In the genomic region with DNA sequence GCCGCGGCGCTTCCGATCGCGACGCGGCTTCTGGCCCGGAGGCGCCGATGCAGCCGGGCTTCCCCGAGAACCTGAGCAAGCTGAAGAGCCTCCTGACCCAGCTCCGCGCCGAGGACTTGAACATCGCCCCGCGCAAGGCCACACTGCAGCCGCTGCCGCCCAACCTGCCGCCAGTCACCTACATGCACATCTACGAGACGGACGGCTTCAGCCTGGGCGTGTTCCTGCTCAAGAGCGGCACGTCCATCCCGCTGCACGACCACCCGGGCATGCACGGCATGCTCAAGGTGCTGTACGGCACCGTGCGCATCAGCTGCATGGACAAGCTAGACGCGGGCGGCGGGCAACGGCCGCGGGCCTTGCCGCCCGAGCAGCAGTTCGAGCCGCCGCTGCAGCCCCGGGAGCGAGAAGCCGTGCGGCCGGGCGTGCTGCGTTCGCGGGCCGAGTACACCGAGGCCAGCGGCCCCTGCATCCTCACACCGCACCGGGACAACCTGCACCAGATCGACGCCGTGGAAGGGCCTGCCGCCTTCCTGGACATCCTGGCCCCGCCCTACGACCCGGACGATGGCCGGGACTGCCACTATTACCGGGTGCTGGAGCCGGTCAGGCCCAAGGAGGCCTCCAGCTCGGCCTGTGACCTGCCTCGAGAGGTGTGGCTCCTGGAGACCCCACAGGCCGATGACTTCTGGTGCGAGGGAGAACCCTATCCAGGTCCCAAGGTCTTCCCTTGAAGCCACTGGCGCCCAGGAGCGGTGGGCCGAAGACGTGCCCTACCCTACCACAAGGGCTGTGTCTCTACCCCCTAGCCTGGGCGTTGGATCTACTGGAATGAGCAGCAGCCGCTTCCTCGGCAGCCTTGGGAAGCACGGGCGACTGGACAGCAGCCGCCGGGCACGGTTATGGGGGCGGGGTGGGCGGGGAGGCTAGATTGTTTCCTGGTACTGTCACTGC, we compare ENCODE assay signal across 8 cellular contexts. TPM values are rescaled to one million over a fixed set of nuclear protein-coding genes. Genes with fewer than 3 reads are reported as not detected.
DNase-seq lines count a peak whose midpoint lies in the region; ATAC-seq and TF ChIP-seq lines count a peak whose summit lies in the region.

No MANE protein-coding gene starts in this region.

- peak overlapping the region; percentile 69; the same call in 1 of the 2 replicates for H2AFZ ChIP-seq in Karpas-422 (ENCODE audit: low read length)

- peaks cover 50% of the 10 kb centered on the region for H4K20me1 ChIP-seq in Karpas-422 (ENCODE audit: insufficient read depth, low read depth, low read length)

- peaks cover 18% of the 10 kb centered on the region for H3K79me2 ChIP-seq in Karpas-422 (ENCODE audit: low read length)

- ATAC-seq in GM21737 (IDR thresholded peaks at IDR 0.05; ENCODE audit: unreplicated experiment) = peak; percentile 5

- H3K36me3 Mint-ChIP-seq in activated T-helper 1 cell treated with anti-CD3 and anti-CD28 coated beads, Interleukin-12 subunit alpha, Interleukin-12 subunit beta, Interleukin-2, Interleukin-4 antibody, amounts not matched to agents 30 ng/mL and 10 ng/mL and 1 ng/mL, durations not matched to agents 14 hours and 24 hours and 36 hours (ENCODE audit: low read depth) = peaks cover 39% of the 10 kb centered on the region

- intact Hi-C loops in activated T-helper 1 cell treated with anti-CD3 and anti-CD28 coated beads, Interleukin-12 subunit alpha, Interleukin-12 subunit beta, Interleukin-2, Interleukin-4 antibody, amounts not matched to agents 30 ng/mL and 10 ng/mL and 1 ng/mL, durations not matched to agents 14 hours and 24 hours and 36 hours (cut with micrococcal nuclease) = loop anchor here (1.0 kb wide), 1 partner anchor 195 kb away; no protein-coding TSS in a partner anchor

- H3K27ac Mint-ChIP-seq in activated T-helper 1 cell treated with anti-CD3 and anti-CD28 coated beads, Interleukin-12 subunit alpha, Interleukin-12 subunit beta, Interleukin-2, Interleukin-4 antibody, amounts not matched to agents 30 ng/mL and 10 ng/mL and 1 ng/mL, durations not matched to agents 14 hours and 24 hours and 36 hours = peak overlapping the region; percentile 84

- peak overlapping the region; percentile 90 for H3K4me3 Mint-ChIP-seq in activated T-helper 1 cell treated with anti-CD3 and anti-CD28 coated beads, Interleukin-12 subunit alpha, Interleukin-12 subunit beta, Interleukin-2, Interleukin-4 antibody, amounts not matched to agents 30 ng/mL and 10 ng/mL and 1 ng/mL, durations not matched to agents 14 hours and 24 hours and 36 hours

- H3K4me1 Mint-ChIP-seq in activated T-helper 1 cell treated with anti-CD3 and anti-CD28 coated beads, Interleukin-12 subunit alpha, Interleukin-12 subunit beta, Interleukin-2, Interleukin-4 antibody, amounts not matched to agents 30 ng/mL and 10 ng/mL and 1 ng/mL, durations not matched to agents 14 hours and 24 hours and 36 hours (ENCODE audit: low read depth) = peaks cover 49% of the 10 kb centered on the region

- peaks cover 30% of the 10 kb centered on the region for H3K4me1 ChIP-seq in Karpas-422 (ENCODE audit: low read length)
- H3K4me1 ChIP-seq in neutrophil (ENCODE audit: control insufficient read depth in 1 of 2, insufficient read depth in 1 of 2, low read depth in 1 of 2, low read length in 1 of 2) = peaks cover 17 to 20% of the 10 kb centered on the region in 2 experiments

- H3K4me3 ChIP-seq in GM08714 (ENCODE audit: low read length) (peak overlapping the region; percentile 83), Karpas-422 (ENCODE audit: low read length) (peak overlapping the region; percentile 97), foreskin fibroblast (ENCODE audit: low read depth in 1 of 2, low read length in 2 of 2) (peak overlapping the region; percentile 72 to 92), neutrophil (ENCODE audit: low read depth in 1 of 2, low read length in 1 of 2) (peak overlapping the region; percentile 88 to 95)

- DNase-seq in Karpas-422 = peak; percentile 81
- peak; percentile 62 for DNase-seq in activated T-helper 1 cell treated with anti-CD3 and anti-CD28 coated beads, Interleukin-12 subunit alpha, Interleukin-12 subunit beta, Interleukin-2, Interleukin-4 antibody, amounts not matched to agents 30 ng/mL and 10 ng/mL and 1 ng/mL, durations not matched to agents 14 hours and 24 hours and 36 hours (ENCODE audit: low spot score)
- DNase-seq in foreskin fibroblast = peak in 1 of 2 donors; percentile 70
- no peak for DNase-seq in NCI-H1436 (lab: John Stamatoyannopoulos, UW)
- DNase-seq in GDM1 (lab: John Stamatoyannopoulos, UW) = no peak

- no peaks in the 10 kb centered on the region for H3K27me3 ChIP-seq in Karpas-422 (ENCODE audit: low read length)
- H3K27me3 ChIP-seq in neutrophil = peaks cover 20% of the 10 kb centered on the region

- H3K27ac ChIP-seq in Karpas-422 (ENCODE audit: low read length) (peak overlapping the region; percentile 53; the same call in 1 of the 2 replicates), neutrophil (peak overlapping the region; percentile 86)

- peak overlapping the region; percentile 96 for H3K4me2 ChIP-seq in Karpas-422 (ENCODE audit: low read depth, low read length, poor library complexity, severe bottlenecking)

- no peaks in the 10 kb centered on the region for H3K9me3 Mint-ChIP-seq in activated T-helper 1 cell treated with anti-CD3 and anti-CD28 coated beads, Interleukin-12 subunit alpha, Interleukin-12 subunit beta, Interleukin-2, Interleukin-4 antibody, amounts not matched to agents 30 ng/mL and 10 ng/mL and 1 ng/mL, durations not matched to agents 14 hours and 24 hours and 36 hours

- H3K9me2 ChIP-seq in Karpas-422 (replicated peaks; ENCODE audit: insufficient read depth, low read length) = no peaks in the 10 kb centered on the region

- H3K36me3 ChIP-seq in Karpas-422 (ENCODE audit: insufficient read depth, low read length) (peaks cover 26% of the 10 kb centered on the region), neutrophil (peaks cover 8% of the 10 kb centered on the region)

- peak overlapping the region; percentile 86 for H3K9ac ChIP-seq in Karpas-422 (ENCODE audit: low read length)

- TF ChIP-seq CTCF in foreskin fibroblast (IDR thresholded peaks at IDR 0.05; ENCODE audit: low read depth, low read length) (no peak), neutrophil (IDR thresholded peaks at IDR 0.05) (no peak)

- H3K9me3 ChIP-seq in Karpas-422 (ENCODE audit: low read length) (no peaks in the 10 kb centered on the region), neutrophil (no peaks in the 10 kb centered on the region)

- peaks cover 3% of the 10 kb centered on the region for H3K27me3 Mint-ChIP-seq in activated T-helper 1 cell treated with anti-CD3 and anti-CD28 coated beads, Interleukin-12 subunit alpha, Interleukin-12 subunit beta, Interleukin-2, Interleukin-4 antibody, amounts not matched to agents 30 ng/mL and 10 ng/mL and 1 ng/mL, durations not matched to agents 14 hours and 24 hours and 36 hours (ENCODE audit: insufficient read depth)

RNA-seq across cellular contexts. Expression of gene ADO, which starts 0.9 kb away (rescaled TPM):
- total RNA-seq in Karpas-422 (2014; rRNA removed; shearing (Covaris generic); ENCODE audit: low replicate concordance) = 16.4 and 16.5 TPM in 2 replicates
- total RNA-seq in activated T-helper 1 cell treated with anti-CD3 and anti-CD28 coated beads, Interleukin-12 subunit alpha, Interleukin-12 subunit beta, Interleukin-2, Interleukin-4 antibody, amounts not matched to agents 30 ng/mL and 10 ng/mL and 1 ng/mL, durations not matched to agents 14 hours and 24 hours and 36 hours = 52.3 and 55.8 TPM in 2 replicates

RNA-seq across cellular contexts. Expression of gene EGR2, which starts 10.8 kb away (rescaled TPM):
- 0.41 TPM in 1 of 2 replicates, not detected in the other for total RNA-seq in Karpas-422 (2014; rRNA removed; shearing (Covaris generic); ENCODE audit: low replicate concordance)
- 268 and 282 TPM in 2 replicates for total RNA-seq in activated T-helper 1 cell treated with anti-CD3 and anti-CD28 coated beads, Interleukin-12 subunit alpha, Interleukin-12 subunit beta, Interleukin-2, Interleukin-4 antibody, amounts not matched to agents 30 ng/mL and 10 ng/mL and 1 ng/mL, durations not matched to agents 14 hours and 24 hours and 36 hours

Comparison
In these comparisons a context has a peak if more than half of its experiments do, and no peak if none do; other contexts are left out.
1. DNase-seq: peak in Karpas-422 (single experiment) and activated T-helper 1 cell treated with anti-CD3 and anti-CD28 coated beads, Interleukin-12 subunit alpha, Interleukin-12 subunit beta, Interleukin-2, Interleukin-4 antibody, amounts not matched to agents 30 ng/mL and 10 ng/mL and 1 ng/mL, durations not matched to agents 14 hours and 24 hours and 36 hours (single experiment); none in NCI-H1436 (single experiment) and GDM1 (single experiment).
2. RNA of gene EGR2, which starts 10.8 kb away (total RNA-seq): 268 to 282 TPM in activated T-helper 1 cell treated with anti-CD3 and anti-CD28 coated beads, Interleukin-12 subunit alpha, Interleukin-12 subunit beta, Interleukin-2, Interleukin-4 antibody, amounts not matched to agents 30 ng/mL and 10 ng/mL and 1 ng/mL, durations not matched to agents 14 hours and 24 hours and 36 hours; 0.41 TPM in Karpas-422; every median in the first group is over 100 times any median in the second.
3. Peak in every context shown above with its lines, with median percentiles within 50 percentile points of each other: H3K4me3 ChIP-seq.